In the genomic region with DNA sequence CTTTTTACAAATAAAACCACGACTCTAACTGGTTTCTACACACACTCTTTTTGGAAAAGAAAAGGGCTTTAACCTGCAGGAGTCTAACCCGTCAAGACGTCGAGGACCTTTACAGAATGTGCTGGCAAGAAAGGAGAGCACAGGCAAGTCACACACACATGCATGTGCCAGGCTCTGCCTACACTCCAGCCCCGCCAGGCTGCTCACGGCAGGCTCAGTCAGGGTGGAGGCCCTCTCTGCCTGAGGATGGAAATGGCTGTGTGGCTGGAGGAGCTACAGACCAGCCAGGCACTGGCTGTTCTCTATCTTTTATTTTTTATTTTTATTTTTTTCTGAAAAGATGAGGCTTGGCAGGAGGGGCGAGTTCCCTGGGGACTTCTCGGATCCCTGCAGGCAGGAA, we compare ENCODE assay signal across 13 cellular contexts. TPM values are rescaled to one million over a fixed set of nuclear protein-coding genes. Genes with fewer than 3 reads are reported as not detected.
DNase-seq lines count a peak whose midpoint lies in the region; ATAC-seq, FAIRE-seq and TF ChIP-seq lines count a peak whose summit lies in the region.
"Had no signal": no experiment of that assay in that cellular context is flagged by ENCODE, and none has a peak within 500 bp of the region (broad histone marks: within the 10 kb centered on the region; RNA-seq: fewer than 3 reads in every experiment).

No MANE protein-coding gene starts in this region.

- POLR2A ChIA-PET in K562 (lab: Yijun Ruan, JAX), result no interaction called here
- POLR2A ChIA-PET in activated CD4-positive, alpha-beta memory T cell treated with anti-CD3 and anti-CD28 coated beads, Interleukin-2, amount 10 ng/mL, durations not matched to agents 7 days and 5 days (lab: Charles Lee), result no interaction called here

- TF ChIP-seq CTCF in heart right ventricle (IDR thresholded peaks at IDR 0.05) (no peak), K562 (IDR thresholded peaks at IDR 0.05 in 2 of 3, conservative IDR thresholded peaks at IDR 0.05 in 1 of 3; ENCODE audit: insufficient read depth in 2 of 3, low read depth in 1 of 3, low read length in 3 of 3) (no peak), transverse colon (IDR thresholded peaks at IDR 0.05) (no peak)

- no peak for TF ChIP-seq RAD21 in K562 (CRISPR knock-in tag; conservative IDR thresholded peaks at IDR 0.05 in 1 of 2, IDR thresholded peaks at IDR 0.05 in 1 of 2)

- no peaks in the 10 kb centered on the region for H3K36me3 Mint-ChIP-seq in activated CD4-positive, alpha-beta memory T cell treated with anti-CD3 and anti-CD28 coated beads, Interleukin-2, amount 10 ng/mL, durations not matched to agents 7 days and 5 days (ENCODE audit: low read depth)

- no peak for FAIRE-seq in K562 (lab: Jason Lieb, UNC)
- FAIRE-seq: bronchial epithelial cell had no signal

- intact Hi-C loops in heart right ventricle (cut with DNase I), result loop anchor here in 7 of 10 donors (5.0 to 10.0 kb wide), 7 partner anchors 387 to 907 kb away; no protein-coding TSS in a partner anchor
- intact Hi-C loops in left cardiac atrium (cut with DNase I), result loop anchor here in 1 of 2 donors (5.0 kb wide), 1 partner anchor 704 kb away; no protein-coding TSS in a partner anchor
- intact Hi-C loops in K562 (cut with micrococcal nuclease), result no loop called here
- intact Hi-C loops in transverse colon (cut with DNase I; ENCODE audit: low total_unique reads), result loop anchor here (5.0 kb wide), 1 partner anchor 469 kb away; no protein-coding TSS in a partner anchor

- H4K8ac ChIP-seq in mesenchymal stem cell (ENCODE audit: low read length), result no peak overlapping the region

- no peak overlapping the region for H2BK120ac ChIP-seq in mesenchymal stem cell (ENCODE audit: low read depth, low read length)

- no TSS peak for BruUV-seq in K562 (replicated peaks; lab: Mats Ljungman, UMichigan)

- no peak overlapping the region for H3K4ac ChIP-seq in mesenchymal stem cell (ENCODE audit: low read depth in 1 of 2, low read length in 2 of 2)

- H2BK5ac ChIP-seq in mesenchymal stem cell (ENCODE audit: low read depth, low read length, poor library complexity, severe bottlenecking), result no peak overlapping the region

- H3K27ac Mint-ChIP-seq in activated CD4-positive, alpha-beta memory T cell treated with anti-CD3 and anti-CD28 coated beads, Interleukin-2, amount 10 ng/mL, durations not matched to agents 7 days and 5 days, result no peak overlapping the region
- H3K27ac Mint-ChIP-seq: CD4-positive, alpha-beta T cell had no signal

- H3K23ac ChIP-seq in mesenchymal stem cell (ENCODE audit: low read length in 2 of 2), result no peak overlapping the region

- no peak overlapping the region for H2AK5ac ChIP-seq in mesenchymal stem cell (ENCODE audit: low read length, severe bottlenecking)

- H3K36me3 ChIP-seq in heart right ventricle (no peaks in the 10 kb centered on the region), K562 (ENCODE audit: control insufficient read depth, insufficient read depth, low read length) (no peaks in the 10 kb centered on the region), mesenchymal stem cell (ENCODE audit: control insufficient read depth in 1 of 2, insufficient read depth in 2 of 2, low read depth in 1 of 2, low read length in 2 of 2) (no peaks in the 10 kb centered on the region), transverse colon (no peaks in the 10 kb centered on the region)

- H3K14ac ChIP-seq in mesenchymal stem cell (ENCODE audit: low read length in 2 of 2), result no peak overlapping the region

- DNase-seq in heart right ventricle (no peak), left cardiac atrium (no peak), K562 (ENCODE audit: extremely low read depth in 1 of 4, low spot score in 3 of 4) (no peak), mesenchymal stem cell (no peak), transverse colon (no peak), NK-92 (lab: John Stamatoyannopoulos, UW; ENCODE audit: unreplicated experiment) (no peak)
- no peak for DNase-seq in activated CD4-positive, alpha-beta memory T cell treated with anti-CD3 and anti-CD28 coated beads, Interleukin-2, amount 10 ng/mL, durations not matched to agents 7 days and 5 days
- DNase-seq in activated CD4-positive, alpha-beta T cell treated with anti-CD3 and anti-CD28 coated beads, Interleukin-2, amount 50 U/mL, for 48 hours, result no peak
- DNase-seq: activated CD4-positive, alpha-beta T cell treated with anti-CD3 and anti-CD28 coated beads, Interleukin-2, amount 50 U/mL, for 4 hours; CD4-positive, alpha-beta T cell had no signal

- H3K9ac ChIP-seq in K562 (ENCODE audit: insufficient read depth in 1 of 2, low read depth in 2 of 2, low read length in 2 of 2), result no peak overlapping the region
- H3K9ac ChIP-seq in mesenchymal stem cell (ENCODE audit: low read length), result peak overlapping the region; percentile 58

- peaks cover 11% of the 10 kb centered on the region for H4K20me1 ChIP-seq in K562 (replicated peaks; ENCODE audit: control insufficient read depth, insufficient read depth, low read length)

- ATAC-seq in heart right ventricle (no peak), left cardiac atrium (no peak), K562 (peak; percentile 25)

- H3K4me3 Mint-ChIP-seq in activated CD4-positive, alpha-beta memory T cell treated with anti-CD3 and anti-CD28 coated beads, Interleukin-2, amount 10 ng/mL, durations not matched to agents 7 days and 5 days, result no peak overlapping the region
- H3K4me3 Mint-ChIP-seq: CD4-positive, alpha-beta T cell had no signal

- peak overlapping the region in 9 of 10 donors; percentile 19 to 55 (median 43) for H3K4me3 ChIP-seq in heart right ventricle
- no peak overlapping the region for H3K4me3 ChIP-seq in K562
- H3K4me3 ChIP-seq in mesenchymal stem cell (ENCODE audit: insufficient read depth in 1 of 2, low read depth in 1 of 2, low read length in 2 of 2), result peak overlapping the region; percentile 31 to 74
- peak overlapping the region in 3 of 4 donors; percentile 3 to 43 (median 23) for H3K4me3 ChIP-seq in transverse colon

- CTCF ChIA-PET in K562 (lab: Yijun Ruan, JAX; ENCODE audit: low intra/inter-chr PET ratio), result interaction anchor here (0.6 kb wide), 2 partner anchors 236 to 464 kb away, joined by 3 read pairs; no protein-coding TSS in a partner anchor
- CTCF ChIA-PET in activated CD4-positive, alpha-beta memory T cell treated with anti-CD3 and anti-CD28 coated beads, Interleukin-2, amount 10 ng/mL, durations not matched to agents 7 days and 5 days (lab: Charles Lee), result no interaction called here

- TF ChIP-seq POLR2A in K562 (conservative IDR thresholded peaks at IDR 0.05) (no peak), transverse colon (IDR thresholded peaks at IDR 0.05) (no peak)

- in situ Hi-C loops in K562 (cut with MboI), result no loop called here
- in situ Hi-C loops in transverse colon (cut with MboI; ENCODE audit: low pct_ligation_motif_present in 1 of 4, low pct_unique_long_range_greater_than_20kb in 1 of 4, low sequenced_read_pairs in 3 of 4), result loop anchor here (10.0 to 25.0 kb wide), 4 partner anchors 464 to 914 kb away; no protein-coding TSS in a partner anchor

- peaks cover 86% of the 10 kb centered on the region for H3K27me3 Mint-ChIP-seq in activated CD4-positive, alpha-beta memory T cell treated with anti-CD3 and anti-CD28 coated beads, Interleukin-2, amount 10 ng/mL, durations not matched to agents 7 days and 5 days

- peaks cover 14 to 99% (median 96%) of the 10 kb centered on the region in 7 donors for H3K27me3 ChIP-seq in heart right ventricle
- peaks cover 36 to 90% of the 10 kb centered on the region in 2 experiments; a peak in 4 of 5 replicates for H3K27me3 ChIP-seq in K562 (ENCODE audit: control insufficient read depth in 2 of 2, insufficient read depth in 2 of 2, low read length in 2 of 2)
- H3K27me3 ChIP-seq in mesenchymal stem cell (ENCODE audit: control insufficient read depth in 1 of 2, insufficient read depth in 1 of 2, low read length in 2 of 2), result peaks cover 89 to 96% of the 10 kb centered on the region in 2 experiments
- H3K27me3 ChIP-seq in transverse colon, result peaks cover 98% of the 10 kb centered on the region

- no peak overlapping the region for H4K91ac ChIP-seq in mesenchymal stem cell (ENCODE audit: low read length)

- no peak overlapping the region for H3K18ac ChIP-seq in mesenchymal stem cell (ENCODE audit: low read depth in 1 of 2, low read length in 2 of 2)

- no peaks in the 10 kb centered on the region for H3K9me3 ChIP-seq in heart right ventricle
- no peaks in the 10 kb centered on the region for H3K9me3 ChIP-seq in K562 (replicated peaks; ENCODE audit: control insufficient read depth, insufficient read depth, low read depth, low read length)
- H3K9me3 ChIP-seq in mesenchymal stem cell (ENCODE audit: control insufficient read depth, low read length), result no peaks in the 10 kb centered on the region
- H3K9me3 ChIP-seq in transverse colon, result no peaks in the 10 kb centered on the region

- H3K4me2 ChIP-seq in K562 (ENCODE audit: insufficient read depth, low read length) (no peak overlapping the region), mesenchymal stem cell (ENCODE audit: low read length, poor library complexity, severe bottlenecking) (peak overlapping the region; percentile 95)

- H2BK12ac ChIP-seq in mesenchymal stem cell (ENCODE audit: low read length in 2 of 2), result no peak overlapping the region

- no peak overlapping the region for H3K27ac ChIP-seq in heart right ventricle
- H3K27ac ChIP-seq in K562 (ENCODE audit: extremely low read depth, low read depth, low read length), result no peak overlapping the region
- H3K27ac ChIP-seq in mesenchymal stem cell (ENCODE audit: low read length, poor library complexity, severe bottlenecking), result no peak overlapping the region
- no peak overlapping the region for H3K27ac ChIP-seq in transverse colon

- H3K79me2 ChIP-seq in K562 (ENCODE audit: control insufficient read depth, insufficient read depth, low read length), result no peaks in the 10 kb centered on the region

- H3K4me1 Mint-ChIP-seq in activated CD4-positive, alpha-beta memory T cell treated with anti-CD3 and anti-CD28 coated beads, Interleukin-2, amount 10 ng/mL, durations not matched to agents 7 days and 5 days, result peaks cover 24% of the 10 kb centered on the region

- H3K9me3 Mint-ChIP-seq in activated CD4-positive, alpha-beta memory T cell treated with anti-CD3 and anti-CD28 coated beads, Interleukin-2, amount 10 ng/mL, durations not matched to agents 7 days and 5 days, result no peaks in the 10 kb centered on the region
- H3K9me3 Mint-ChIP-seq: CD4-positive, alpha-beta T cell had no signal

- H2BK15ac ChIP-seq in mesenchymal stem cell (ENCODE audit: low read depth, poor library complexity, severe bottlenecking), result no peak overlapping the region

- H3K4me1 ChIP-seq in heart right ventricle (peaks cover 15 to 43% (median 29%) of the 10 kb centered on the region in 9 donors), K562 (replicated peaks in 1 of 2; ENCODE audit: control insufficient read depth in 2 of 2, insufficient read depth in 2 of 2, low read length in 2 of 2) (peaks cover 0 to 29% of the 10 kb centered on the region in 2 experiments; a peak in 3 of 5 replicates), mesenchymal stem cell (ENCODE audit: control insufficient read depth, insufficient read depth, low read depth, low read length) (peaks cover 31% of the 10 kb centered on the region), transverse colon (peaks cover 14 to 38% (median 29%) of the 10 kb centered on the region in 4 donors)

- 35 to 49% methylated on average over 8 of the region's 8 CpGs for WGBS in heart right ventricle, 2 donors
- 7% methylated on average over 8 of the region's 8 CpGs for WGBS in K562 (ENCODE audit: insufficient coverage, low coverage, missing lambda C conversion rate)
- 20% methylated on average over 8 of the region's 8 CpGs for WGBS in mesenchymal stem cell
- WGBS in transverse colon (ENCODE audit: low coverage in 1 of 2), 2 donors, result 49 to 64% methylated on average over 5 to 8 of the region's 8 CpGs

- H2AFZ ChIP-seq in K562 (ENCODE audit: low read depth, low read length) (no peak overlapping the region), mesenchymal stem cell (ENCODE audit: low read depth, low read length) (no peak overlapping the region)

- H3K9me1 ChIP-seq in K562 (ENCODE audit: control insufficient read depth, insufficient read depth, low read length), result no peaks in the 10 kb centered on the region

- TF ChIP-seq EP300 in K562 (IDR thresholded peaks at IDR 0.05; ENCODE audit: low read length), result no peak
- no peak for TF ChIP-seq EP300 in transverse colon (IDR thresholded peaks at IDR 0.05; ENCODE audit: low read depth)

- no peaks in the 10 kb centered on the region for H3K79me1 ChIP-seq in mesenchymal stem cell (replicated peaks; ENCODE audit: low read length, poor library complexity, severe bottlenecking)

RNA-seq across cellular contexts. Expression of gene SIX3, which starts 10.2 kb away (rescaled TPM):
- total RNA-seq in heart right ventricle (not detected), left cardiac atrium (not detected), K562 (2014; rRNA removed) (not detected in 2 replicates), K562 (2014; rRNA removed; fragmentation: Illumina TruSeq; extraction: Trizol) (not detected in 2 replicates), K562 (2015; rRNA removed; fragmentation: Illumina TruSeq; extraction: Trizol) (not detected in 2 replicates), K562 (2021) (not detected in 2 replicates), transverse colon (not detected)
- polyA plus RNA-seq in heart right ventricle (not detected), K562 (2011; rRNA removed) (not detected in 2 replicates), K562 (2014; fragmentation: Illumina TruSeq; extraction: Trizol) (not detected in 2 replicates), K562 (2014; fragmentation: Nextera tagmentation; extraction: Ambion mirVana) (not detected), K562 (2014; rRNA removed) (not detected in 2 replicates)
- total RNA-seq in K562 (2011; cell fraction: chromatin; rRNA removed; ENCODE audit: low replicate concordance), result not detected in 2 replicates
- total RNA-seq in K562 (2011; cell fraction: nucleolus; rRNA removed), result not detected in 2 replicates
- not detected in 2 replicates for total RNA-seq in K562 (2011; cell fraction: nucleoplasm; rRNA removed)
- polyA plus RNA-seq in K562 (2011; cell fraction: cytosol; rRNA removed), result not detected in 2 replicates
- not detected in 2 replicates for polyA plus RNA-seq in K562 (2011; cell fraction: nucleus; rRNA removed)
- not detected in 2 replicates for polyA plus RNA-seq in K562 (2012)
- polyA minus RNA-seq in K562 (2011; rRNA and poly(A)+ RNA removed), result not detected in 2 replicates
- polyA minus RNA-seq in K562 (2011; cell fraction: cytosol; rRNA and poly(A)+ RNA removed), result not detected in 2 replicates
- polyA minus RNA-seq in K562 (2011; cell fraction: nucleus; rRNA and poly(A)+ RNA removed), result not detected in 2 replicates
- polyA plus RNA-seq in mesenchymal stem cell (2013, experiment 1 of 2), result not detected
- not detected for polyA plus RNA-seq in mesenchymal stem cell (2013, experiment 2 of 2)
- total RNA-seq in activated CD4-positive, alpha-beta memory T cell treated with anti-CD3 and anti-CD28 coated beads, Interleukin-2, amount 10 ng/mL, durations not matched to agents 7 days and 5 days, result under 1 TPM; 0.08 to 0.13 TPM
- total RNA-seq: bronchial epithelial cell; CD4-positive, alpha-beta T cell; osteocyte; RPMI7951 had no signal

RNA-seq across cellular contexts. Expression of gene SIX2, which starts 57.5 kb away (rescaled TPM):
- total RNA-seq in heart right ventricle, result under 1 TPM; 0.17 to 0.58 (median 0.37) TPM
- polyA plus RNA-seq in heart right ventricle, result 1 to 10 TPM; 1.1 to 1.9 TPM
- 1 to 10 TPM; 1.0 to 1.3 TPM for total RNA-seq in left cardiac atrium
- not detected in 2 replicates for total RNA-seq in K562 (2011; cell fraction: chromatin; rRNA removed; ENCODE audit: low replicate concordance)
- not detected in 2 replicates for total RNA-seq in K562 (2011; cell fraction: nucleolus; rRNA removed)
- total RNA-seq in K562 (2011; cell fraction: nucleoplasm; rRNA removed), result not detected in 2 replicates
- total RNA-seq in K562 (2014; rRNA removed), result not detected in 2 replicates
- not detected in 2 replicates for total RNA-seq in K562 (2014; rRNA removed; fragmentation: Illumina TruSeq; extraction: Trizol)
- not detected in 2 replicates for total RNA-seq in K562 (2015; rRNA removed; fragmentation: Illumina TruSeq; extraction: Trizol)
- not detected in 2 replicates for total RNA-seq in K562 (2021)
- not detected in 2 replicates for polyA plus RNA-seq in K562 (2011; rRNA removed)
- not detected in 2 replicates for polyA plus RNA-seq in K562 (2011; cell fraction: cytosol; rRNA removed)
- not detected in 2 replicates for polyA plus RNA-seq in K562 (2011; cell fraction: nucleus; rRNA removed)
- polyA plus RNA-seq in K562 (2012), result not detected in 2 replicates
- polyA plus RNA-seq in K562 (2014; fragmentation: Illumina TruSeq; extraction: Trizol), result not detected in 2 replicates
- polyA plus RNA-seq in K562 (2014; fragmentation: Nextera tagmentation; extraction: Ambion mirVana), result not detected
- not detected in 2 replicates for polyA plus RNA-seq in K562 (2014; rRNA removed)
- not detected in 2 replicates for polyA minus RNA-seq in K562 (2011; rRNA and poly(A)+ RNA removed)
- polyA minus RNA-seq in K562 (2011; cell fraction: cytosol; rRNA and poly(A)+ RNA removed), result not detected in 2 replicates
- polyA minus RNA-seq in K562 (2011; cell fraction: nucleus; rRNA and poly(A)+ RNA removed), result 0.27 TPM in 1 of 2 replicates, not detected in the other
- polyA plus RNA-seq in mesenchymal stem cell (2013, experiment 1 of 2), result 0.03 TPM
- 0.04 TPM for polyA plus RNA-seq in mesenchymal stem cell (2013, experiment 2 of 2)
- under 1 TPM in 2 of 4 donors, not detected in 2; 0.14 to 0.32 TPM for total RNA-seq in transverse colon
- total RNA-seq in activated CD4-positive, alpha-beta memory T cell treated with anti-CD3 and anti-CD28 coated beads, Interleukin-2, amount 10 ng/mL, durations not matched to agents 7 days and 5 days, result not detected
- total RNA-seq: CD4-positive, alpha-beta T cell had no signal
